Comparison of ENCODE assay signal across 20 cellular contexts in genomic region chr15:88125578-88125977, GRCh38.
"Had no signal": no experiment of that assay in that cellular context is flagged by ENCODE, and none has a peak within 500 bp of the region (broad histone marks: within the 10 kb centered on the region; RNA-seq: fewer than 3 reads in every experiment).

No MANE protein-coding gene starts in this region.

- H3K27me3 ChIP-seq: colonic mucosa, esophagus muscularis mucosa, heart right ventricle, neutrophil, right lobe of liver, suprapubic skin, thyroid gland had no signal

- ATAC-seq: mucosa of descending colon; natural killer cell treated with Interleukin-12 subunit alpha and Interleukin-12 subunit beta and Interleukin-15 and Interleukin-18, amount 100 ng/mL, for 72 hours; psoas muscle; right lobe of liver; stimulated activated memory B cell treated with anti-CD40 and anti-IgM and Interleukin-4, amounts not matched to agents 10 μg/mL and 1 μg/mL and 100 μg/mL, for 72 hours had no signal

- H3K36me3 ChIP-seq: colonic mucosa, esophagus muscularis mucosa, heart right ventricle, neutrophil, right lobe of liver, suprapubic skin, thyroid gland had no signal

- H3K27ac ChIP-seq: colonic mucosa, esophagus muscularis mucosa, heart right ventricle, neutrophil, parathyroid adenoma, psoas muscle, right lobe of liver, thyroid gland had no signal

- H3K4me3 ChIP-seq: colonic mucosa, esophagus muscularis mucosa, heart right ventricle, mucosa of descending colon, psoas muscle, right lobe of liver, suprapubic skin, thyroid gland had no signal

- H3K9ac ChIP-seq: parathyroid adenoma had no signal

- DNase-seq: colonic mucosa; dermis blood vessel endothelial cell; effector memory CD4-positive, alpha-beta T cell; foreskin melanocyte; glutamatergic neuron; heart right ventricle; hippocampal formation; mesenchymal stem cell; mucosa of descending colon; naive B cell; psoas muscle; right lobe of liver; stimulated activated CD4-positive, alpha-beta T cell treated with anti-CD3 and anti-CD28 coated beads, Interleukin-4, amount 100 ng/mL, for 4 hours; thyroid gland had no signal

- H3K79me2 ChIP-seq: parathyroid adenoma had no signal

- H3K9me3 ChIP-seq: colonic mucosa, esophagus muscularis mucosa, heart right ventricle, mucosa of descending colon, neutrophil, psoas muscle, right lobe of liver, suprapubic skin, thyroid gland had no signal

- H2AFZ ChIP-seq: parathyroid adenoma had no signal

- H3K4me1 ChIP-seq: colonic mucosa, esophagus muscularis mucosa, heart right ventricle, parathyroid adenoma, psoas muscle, right lobe of liver, thyroid gland had no signal
